Comparison of ENCODE assay signal across 8 cellular contexts in genomic region chr22:26658161-26658560, GRCh38. TPM values are rescaled to one million over a fixed set of nuclear protein-coding genes. Genes with fewer than 3 reads are reported as not detected.
DNase-seq lines count a peak whose midpoint lies in the region; ATAC-seq and TF ChIP-seq lines count a peak whose summit lies in the region.

No MANE protein-coding gene starts in this region.

- in situ Hi-C loops in mammary epithelial cell (cut with MboI; ENCODE audit: low sequenced_read_pairs in 2 of 2), result no loop called here

- H3K4me3 Mint-ChIP-seq in Caco-2 (ENCODE audit: unreplicated experiment) (peak overlapping the region; percentile 57), nephron progenitor cell (peak overlapping the region; percentile 78)

- intact Hi-C loops in Caco-2 (cut with micrococcal nuclease; ENCODE audit: unreplicated experiment) (no loop called here), mammary epithelial cell (cut with micrococcal nuclease) (loop anchor here (5.0 kb wide), 1 partner anchor 106 kb away; no protein-coding TSS in a partner anchor)

- no peaks in the 10 kb centered on the region for H3K36me3 Mint-ChIP-seq in Caco-2 (ENCODE audit: insufficient read depth, unreplicated experiment)
- no peaks in the 10 kb centered on the region for H3K36me3 Mint-ChIP-seq in nephron progenitor cell (ENCODE audit: low read depth)

- 3% methylated on average over 7 of the region's 11 CpGs for WGBS in mammary epithelial cell (ENCODE audit: low coverage, missing lambda C conversion rate)

- peak overlapping the region; percentile 78 for H3K4me2 ChIP-seq in mammary epithelial cell (ENCODE audit: insufficient read depth, low read depth, low read length)

- dilution Hi-C loops in mammary epithelial cell (cut with HindIII; ENCODE audit: low sequenced_read_pairs), result no loop called here

- no peak for TF ChIP-seq POLR2A in GM18505 (IDR thresholded peaks at IDR 0.05; ENCODE audit: borderline replicate concordance, extremely low read depth, insufficient read depth, insufficient read length)

- H3K9ac ChIP-seq in mammary epithelial cell (ENCODE audit: insufficient read depth, low read length), result no peak overlapping the region

- H3K4me1 ChIP-seq in Caco-2 (no peaks in the 10 kb centered on the region), mammary epithelial cell (ENCODE audit: insufficient read depth, low read length) (peaks cover 19% of the 10 kb centered on the region)

- H3K4me1 Mint-ChIP-seq in Caco-2 (ENCODE audit: low read depth, unreplicated experiment) (no peaks in the 10 kb centered on the region), nephron progenitor cell (peaks cover 22% of the 10 kb centered on the region)

- DNase-seq in Caco-2 (no peak), mammary epithelial cell (no peak), nephron progenitor cell (no peak)
- DNase-seq in Jurkat, Clone E6-1 (ENCODE audit: low read depth, low spot score), result no peak
- no peak for DNase-seq in activated CD4-positive, CD25-positive, alpha-beta regulatory T cell (lab: John Stamatoyannopoulos, UW)

- H3K27me3 Mint-ChIP-seq in Caco-2 (ENCODE audit: insufficient read depth, unreplicated experiment) (peaks cover 28% of the 10 kb centered on the region), nephron progenitor cell (ENCODE audit: low read depth, poor library complexity) (peaks cover 62% of the 10 kb centered on the region)

- ATAC-seq in HG03159 (IDR thresholded peaks at IDR 0.05; ENCODE audit: unreplicated experiment) (no peak), GM18505 (IDR thresholded peaks at IDR 0.05; ENCODE audit: unreplicated experiment) (no peak), HG03354 (IDR thresholded peaks at IDR 0.05; ENCODE audit: poor library complexity, severe bottlenecking, unreplicated experiment) (no peak)

- H3K9me3 Mint-ChIP-seq in Caco-2 (ENCODE audit: unreplicated experiment), result no peaks in the 10 kb centered on the region
- H3K9me3 Mint-ChIP-seq in nephron progenitor cell, result no peaks in the 10 kb centered on the region

- TF ChIP-seq CTCF in Caco-2 (IDR thresholded peaks at IDR 0.05; ENCODE audit: insufficient read depth in 1 of 2, low read depth in 1 of 2, low read length in 1 of 2, severe bottlenecking in 1 of 2, unreplicated experiment in 1 of 2) (no peak), mammary epithelial cell (conservative IDR thresholded peaks at IDR 0.05 in 1 of 2, IDR thresholded peaks at IDR 0.05 in 1 of 2; ENCODE audit: extremely low read depth in 1 of 2, insufficient read depth in 1 of 2, low read depth in 1 of 2, low read length in 2 of 2) (no peak), nephron progenitor cell (IDR thresholded peaks at IDR 0.05) (no peak)

- CTCF ChIA-PET in Caco-2 (lab: Charles Lee) (no interaction called here), mammary epithelial cell (lab: Charles Lee; ENCODE audit: low non-redundant PET) (no interaction called here)

- H3K27me3 ChIP-seq in Caco-2 (replicated peaks; ENCODE audit: control insufficient read depth, insufficient read depth, low read length), result no peaks in the 10 kb centered on the region; the same call in none of the 2 replicates
- peaks cover 9% of the 10 kb centered on the region for H3K27me3 ChIP-seq in mammary epithelial cell (ENCODE audit: insufficient read depth, low read length)

- H3K36me3 ChIP-seq in Caco-2 (ENCODE audit: control insufficient read depth, insufficient read depth, low read length), result no peaks in the 10 kb centered on the region
- no peaks in the 10 kb centered on the region for H3K36me3 ChIP-seq in mammary epithelial cell (ENCODE audit: insufficient read depth, low read length)

- H3K79me2 ChIP-seq in mammary epithelial cell (ENCODE audit: insufficient read depth, low read length), result no peaks in the 10 kb centered on the region

- peak overlapping the region; percentile 64 for H2AFZ ChIP-seq in mammary epithelial cell (ENCODE audit: low read depth, low read length)

- H3K4me3 ChIP-seq in Caco-2 (ENCODE audit: low read depth, low read length), result no peak overlapping the region
- H3K4me3 ChIP-seq in Jurkat, Clone E6-1 (ENCODE audit: low read length), result peak overlapping the region; percentile 54
- H3K4me3 ChIP-seq in mammary epithelial cell (replicated peaks in 1 of 3; ENCODE audit: insufficient read depth in 1 of 3, low read depth in 2 of 3, low read length in 3 of 3), result peak overlapping the region in 1 of 3 experiments; percentile 24

- H3K9me3 ChIP-seq in Caco-2, result no peaks in the 10 kb centered on the region
- no peaks in the 10 kb centered on the region for H3K9me3 ChIP-seq in mammary epithelial cell (replicated peaks; ENCODE audit: insufficient read depth, low read length)

- POLR2A ChIA-PET in Caco-2 (lab: Charles Lee), result no interaction called here

- H3K27ac Mint-ChIP-seq in Caco-2 (ENCODE audit: unreplicated experiment) (peak overlapping the region; percentile 25), nephron progenitor cell (no peak overlapping the region)

- no peak overlapping the region for H3K27ac ChIP-seq in mammary epithelial cell (ENCODE audit: insufficient read depth, low read depth, low read length)

- H4K20me1 ChIP-seq in mammary epithelial cell (ENCODE audit: insufficient read depth, low read length), result no peaks in the 10 kb centered on the region

- BruUV-seq in Caco-2 (replicated peaks; lab: Mats Ljungman, UMichigan), result no TSS peak
- no TSS peak for BruUV-seq in mammary epithelial cell (replicated peaks; lab: Mats Ljungman, UMichigan)

RNA-seq across cellular contexts. Expression of gene MIAT, which starts 0.8 kb away (rescaled TPM):
- total RNA-seq in Caco-2 (2022) (0.30 and 0.41 TPM in 2 replicates), mammary epithelial cell (under 1 TPM; 0.50 to 0.64 TPM)
- polyA plus RNA-seq in Jurkat, Clone E6-1 (2012; ENCODE audit: insufficient read depth, insufficient read length), result 5.9 TPM
- 0.02 TPM for polyA plus RNA-seq in mammary epithelial cell
- 0.93 TPM for polyA minus RNA-seq in mammary epithelial cell

RNA-seq across cellular contexts. Expression of gene CRYBA4, which starts 36.4 kb away (rescaled TPM):
- total RNA-seq in Caco-2 (2022) (0.68 TPM in 1 of 2 replicates, not detected in the other), mammary epithelial cell (not detected)
- not detected for polyA plus RNA-seq in Jurkat, Clone E6-1 (2012; ENCODE audit: insufficient read depth, insufficient read length)
- polyA plus RNA-seq in mammary epithelial cell, result not detected
- not detected for polyA minus RNA-seq in mammary epithelial cell

RNA-seq across cellular contexts. Expression of gene CRYBB1, which starts 40.3 kb away (rescaled TPM):
- total RNA-seq in Caco-2 (2022) (not detected in 2 replicates), mammary epithelial cell (not detected)
- polyA plus RNA-seq in Jurkat, Clone E6-1 (2012; ENCODE audit: insufficient read depth, insufficient read length), result not detected
- not detected for polyA plus RNA-seq in mammary epithelial cell
- not detected for polyA minus RNA-seq in mammary epithelial cell
